ENCODE assay signal across 19 cellular contexts in genomic region chr7:101991860-101992259, GRCh38.
"Had no signal": no experiment of that assay in that cellular context is flagged by ENCODE, and none has a peak within 500 bp of the region (broad histone marks: within the 10 kb centered on the region; RNA-seq: fewer than 3 reads in every experiment).

No MANE protein-coding gene starts in this region.

- DNase-seq: activated CD4-positive, alpha-beta memory T cell treated with anti-CD3 and anti-CD28 coated beads for 36 hours; activated naive CD8-positive, alpha-beta T cell treated with anti-CD3 and anti-CD28 coated beads, Interleukin-2, amount 10 ng/mL, durations not matched to agents 7 days and 5 days; activated T-cell treated with anti-CD3 and anti-CD28 coated beads for 4 hours; erythroblast; foreskin melanocyte; glutamatergic neuron; hippocampal formation; islet precursor cell; left colon; lower lobe of right lung; spleen; stimulated activated CD4-positive, alpha-beta T cell treated with anti-CD3 and anti-CD28 coated beads, Interleukin-4, amount 100 ng/mL, for 4 hours; stimulated activated naive CD4-positive, alpha-beta T cell; T-helper 2 cell; WERI-Rb-1 had no signal

- H3K36me3 ChIP-seq: lower lobe of right lung, WERI-Rb-1 had no signal

- H3K27ac ChIP-seq: body of pancreas, lower lobe of right lung, WERI-Rb-1 had no signal

- ATAC-seq: body of pancreas; left colon; lower lobe of right lung; natural killer cell treated with Interleukin-12 subunit alpha and Interleukin-12 subunit beta and Interleukin-15 and Interleukin-18, amount 100 ng/mL, for 72 hours had no signal

- H3K9me3 Mint-ChIP-seq: activated CD4-positive, alpha-beta memory T cell treated with anti-CD3 and anti-CD28 coated beads for 36 hours; activated naive CD8-positive, alpha-beta T cell treated with anti-CD3 and anti-CD28 coated beads, Interleukin-2, amount 10 ng/mL, durations not matched to agents 7 days and 5 days; activated T-helper 1 cell treated with anti-CD3 and anti-CD28 coated beads, Interleukin-12 subunit alpha, Interleukin-12 subunit beta, Interleukin-2, Interleukin-4 antibody, amounts not matched to agents 30 ng/mL and 10 ng/mL and 1 ng/mL, durations not matched to agents 14 hours and 24 hours and 36 hours; natural killer cell treated with Interleukin-12 subunit alpha and Interleukin-12 subunit beta and Interleukin-15 and Interleukin-18, amount 100 ng/mL, for 72 hours had no signal

- H3K4me3 Mint-ChIP-seq: activated CD4-positive, alpha-beta memory T cell treated with anti-CD3 and anti-CD28 coated beads for 36 hours; activated T-helper 1 cell treated with anti-CD3 and anti-CD28 coated beads, Interleukin-12 subunit alpha, Interleukin-12 subunit beta, Interleukin-2, Interleukin-4 antibody, amounts not matched to agents 30 ng/mL and 10 ng/mL and 1 ng/mL, durations not matched to agents 14 hours and 24 hours and 36 hours had no signal

- H3K4me3 ChIP-seq: body of pancreas, lower lobe of right lung had no signal

- H3K4me1 ChIP-seq: lower lobe of right lung had no signal

- H3K27ac Mint-ChIP-seq: activated CD4-positive, alpha-beta memory T cell treated with anti-CD3 and anti-CD28 coated beads for 36 hours; activated naive CD8-positive, alpha-beta T cell treated with anti-CD3 and anti-CD28 coated beads, Interleukin-2, amount 10 ng/mL, durations not matched to agents 7 days and 5 days; activated T-helper 1 cell treated with anti-CD3 and anti-CD28 coated beads, Interleukin-12 subunit alpha, Interleukin-12 subunit beta, Interleukin-2, Interleukin-4 antibody, amounts not matched to agents 30 ng/mL and 10 ng/mL and 1 ng/mL, durations not matched to agents 14 hours and 24 hours and 36 hours had no signal

- H3K36me3 Mint-ChIP-seq: natural killer cell treated with Interleukin-12 subunit alpha and Interleukin-12 subunit beta and Interleukin-15 and Interleukin-18, amount 100 ng/mL, for 72 hours had no signal

- H3K27me3 ChIP-seq: body of pancreas, dorsolateral prefrontal cortex, spleen had no signal

- H3K27me3 Mint-ChIP-seq: activated CD4-positive, alpha-beta memory T cell treated with anti-CD3 and anti-CD28 coated beads for 36 hours; activated naive CD8-positive, alpha-beta T cell treated with anti-CD3 and anti-CD28 coated beads, Interleukin-2, amount 10 ng/mL, durations not matched to agents 7 days and 5 days; natural killer cell treated with Interleukin-12 subunit alpha and Interleukin-12 subunit beta and Interleukin-15 and Interleukin-18, amount 100 ng/mL, for 72 hours had no signal

- H3K9me3 ChIP-seq: body of pancreas, lower lobe of right lung, spleen had no signal
